In the genomic region with DNA sequence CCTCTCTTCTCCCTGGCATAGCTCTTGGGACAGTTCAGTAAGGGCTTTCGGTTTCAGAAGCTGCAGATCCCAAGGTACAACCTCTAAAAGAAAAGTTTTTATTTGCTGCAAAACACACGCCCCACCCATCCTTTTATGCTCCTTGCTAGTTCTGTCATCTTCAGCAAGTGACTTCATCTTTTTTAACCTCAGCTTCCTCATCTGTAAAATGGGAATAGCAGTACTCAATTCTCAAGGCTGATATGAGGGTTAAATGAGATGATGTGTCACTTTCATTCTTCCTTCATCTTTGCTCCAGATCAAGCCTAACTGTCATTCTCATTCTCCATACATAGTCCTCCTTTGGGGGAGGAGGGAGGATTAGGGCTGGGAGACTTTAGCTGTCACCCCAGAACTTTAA, we compare ENCODE assay signal across 25 cellular contexts.
"Had no signal": no experiment of that assay in that cellular context is flagged by ENCODE, and none has a peak within 500 bp of the region (broad histone marks: within the 10 kb centered on the region; RNA-seq: fewer than 3 reads in every experiment).

No MANE protein-coding gene starts in this region.

- H3K4me3 ChIP-seq: gastrocnemius medialis, lower lobe of right lung, prostate gland, right atrium auricular region, smooth muscle cell, stomach, thyroid gland, vagina had no signal

- H3K27me3 ChIP-seq: right atrium auricular region, thyroid gland, vagina had no signal

- H3K9me3 ChIP-seq: gastrocnemius medialis, lower lobe of right lung, prostate gland, right atrium auricular region, thyroid gland, vagina had no signal

- DNase-seq: effector CD8-positive, alpha-beta T cell; endodermal cell; foreskin fibroblast; gastrocnemius medialis; left ventricle myocardium superior; lower lobe of right lung; naive thymus-derived CD8-positive, alpha-beta T cell; nephron progenitor cell; nucleus accumbens; stimulated activated CD4-positive, alpha-beta T cell treated with anti-CD3 and anti-CD28 coated beads, Interleukin-12 subunit alpha, Interleukin-12 subunit beta, amount 100 ng/mL, for 4 hours; stimulated activated CD4-positive, alpha-beta T cell treated with anti-CD3 and anti-CD28 coated beads, Interleukin-1b, Interleukin-23, amount 100 ng/mL, for 48 hours; stimulated activated CD4-positive, alpha-beta T cell treated with anti-CD3 and anti-CD28 coated beads, Interleukin-4, amount 100 ng/mL, for 1 hour; stimulated activated CD8-positive, alpha-beta memory T cell treated with anti-CD3 and anti-CD28 coated beads, Interleukin-4, amount 100 ng/mL, for 48 hours; stimulated activated naive CD4-positive, alpha-beta T cell treated with Interleukin-2 at 50 U/mL for 16 hours; stomach; thyroid gland; trophoblast cell had no signal

- ATAC-seq: esophagus mucosa; gastrocnemius medialis; left ventricle myocardium superior; lower lobe of right lung; naive thymus-derived CD8-positive, alpha-beta T cell; sciatic nerve had no signal

- H3K4me2 ChIP-seq: smooth muscle cell had no signal

- FAIRE-seq: keratinocyte had no signal

- H3K27ac ChIP-seq: epithelial cell of prostate, gastrocnemius medialis, lower lobe of right lung, prostate gland, right atrium auricular region, stomach, thyroid gland, vagina had no signal

- H3K4me1 ChIP-seq: gastrocnemius medialis, lower lobe of right lung, prostate gland, right atrium auricular region, stomach, vagina had no signal

- H3K36me3 ChIP-seq: gastrocnemius medialis, lower lobe of right lung, prostate gland, right atrium auricular region, stomach, thyroid gland, vagina had no signal
